8 cellular contexts compared by ENCODE assay signal in genomic region chr2:131493199-131494018, GRCh38. TPM values are rescaled to one million over a fixed set of nuclear protein-coding genes. Genes with fewer than 3 reads are reported as not detected.
DNase-seq lines count a peak whose midpoint lies in the region; ATAC-seq and TF ChIP-seq lines count a peak whose summit lies in the region.

No MANE protein-coding gene starts in this region.

- TF ChIP-seq CTCF in HCT116 (IDR thresholded peaks at IDR 0.05 in 2 of 3, conservative IDR thresholded peaks at IDR 0.05 in 1 of 3; ENCODE audit: borderline replicate concordance in 1 of 3, insufficient read depth in 1 of 3, low read depth in 2 of 3, low read length in 2 of 3), result no peak

- no peak for TF ChIP-seq POLR2A in HCT116 (IDR thresholded peaks at IDR 0.05; ENCODE audit: borderline replicate concordance, extremely low read depth, insufficient read depth, insufficient read length)

- H3K4me1 ChIP-seq in HCT116 (ENCODE audit: control insufficient read depth in 1 of 2, insufficient read depth in 2 of 2, low read length in 2 of 2) (peaks cover 2 to 26% of the 10 kb centered on the region in 2 experiments; a peak in 2 of 4 replicates), duodenal mucosa (ENCODE audit: control insufficient read depth in 1 of 2, insufficient read depth in 2 of 2, low read length in 2 of 2) (peaks cover 3 to 27% of the 10 kb centered on the region in 2 donors), muscle layer of colon (ENCODE audit: insufficient read depth, low read length) (peaks cover 14% of the 10 kb centered on the region)

- H3K36me3 ChIP-seq in HCT116 (ENCODE audit: control insufficient read depth in 1 of 2, insufficient read depth in 2 of 2, low read length in 2 of 2) (peaks cover 0 to 9% of the 10 kb centered on the region in 2 experiments; a peak in 1 of 4 replicates), duodenal mucosa (ENCODE audit: control insufficient read depth in 1 of 2, insufficient read depth in 2 of 2, low read length in 2 of 2) (peaks cover 0 to 13% of the 10 kb centered on the region in 2 donors), muscle layer of colon (ENCODE audit: insufficient read depth, low read length) (no peaks in the 10 kb centered on the region)

- POLR2A ChIA-PET in HCT116 (lab: Charles Lee), result no interaction called here

- H3K9ac ChIP-seq in HCT116 (ENCODE audit: low read length) (peak overlapping the region; percentile 96), duodenal mucosa (ENCODE audit: low read depth in 1 of 2, low read length in 2 of 2) (peak overlapping the region; percentile 89 to 94), muscle layer of colon (ENCODE audit: low read length) (peak overlapping the region; percentile 84)

- peak overlapping the region; percentile 93 for H3K4me2 ChIP-seq in HCT116 (ENCODE audit: low read length)

- DNase-seq in HCT116 (ENCODE audit: low read depth, low spot score), result no peak
- DNase-seq in NCI-H146 (lab: John Stamatoyannopoulos, UW), result peak; percentile 45
- DNase-seq in iPS-NIHi7 (ENCODE audit: extremely low spot score), result no peak
- no peak for DNase-seq in T-helper 9 cell
- no peak for DNase-seq in cerebellum (ENCODE audit: low spot score)

- H3K27me3 ChIP-seq in HCT116 (ENCODE audit: insufficient read depth, low read length) (no peaks in the 10 kb centered on the region), duodenal mucosa (ENCODE audit: control insufficient read depth in 1 of 2, insufficient read depth in 2 of 2, low read length in 2 of 2) (no peaks in the 10 kb centered on the region), muscle layer of colon (ENCODE audit: control insufficient read depth in 1 of 2, insufficient read depth in 2 of 2, low read length in 2 of 2) (no peaks in the 10 kb centered on the region)

- no peaks in the 10 kb centered on the region for H4K20me1 ChIP-seq in HCT116 (ENCODE audit: insufficient read depth)

- H3K4me3 ChIP-seq in HCT116 (replicated peaks in 1 of 2; ENCODE audit: low read depth in 1 of 2, low read length in 2 of 2) (peak overlapping the region; percentile 90 to 93), duodenal mucosa (ENCODE audit: low read depth in 1 of 2, low read length in 2 of 2) (peak overlapping the region; percentile 86 to 94), muscle layer of colon (ENCODE audit: low read depth in 1 of 2, low read length in 2 of 2) (peak overlapping the region; percentile 61 to 90)

- H3K9me3 ChIP-seq in HCT116 (ENCODE audit: control insufficient read depth in 1 of 2, insufficient read depth in 1 of 2, low read depth in 1 of 2, low read length in 2 of 2) (no peaks in the 10 kb centered on the region), duodenal mucosa (ENCODE audit: control insufficient read depth in 1 of 2, low read length in 2 of 2) (no peaks in the 10 kb centered on the region), muscle layer of colon (ENCODE audit: low read length) (no peaks in the 10 kb centered on the region)

- no peak overlapping the region for H2AFZ ChIP-seq in HCT116 (ENCODE audit: low read depth, low read length, poor library complexity, severe bottlenecking)

- BruUV-seq in HCT116 (replicated peaks; lab: Mats Ljungman, UMichigan), result TSS peak; percentile 70

- peak overlapping the region; percentile 84 for H3K27ac ChIP-seq in HCT116 (ENCODE audit: low read depth, low read length)
- peak overlapping the region; percentile 92 for H3K27ac ChIP-seq in duodenal mucosa (ENCODE audit: low read depth, low read length)
- peak overlapping the region; percentile 68 for H3K27ac ChIP-seq in muscle layer of colon (ENCODE audit: low read depth, low read length)

- CTCF ChIA-PET in HCT116 (lab: Charles Lee), result interaction anchor here (0.6 to 1.0 kb wide), 9 partner anchors 12 to 696 kb away, joined by 3 to 5 read pairs (median 3); no protein-coding TSS in a partner anchor

- peaks cover 83% of the 10 kb centered on the region for H3K79me2 ChIP-seq in HCT116 (ENCODE audit: insufficient read depth, low read length)

- H3K9me2 ChIP-seq in HCT116 (ENCODE audit: insufficient read depth), result no peaks in the 10 kb centered on the region

- ATAC-seq in GM18511 (IDR thresholded peaks at IDR 0.05; ENCODE audit: unreplicated experiment) (peak; percentile 28), HCT116 (peak; percentile 32)

- TF ChIP-seq RAD21 in HCT116 (IDR thresholded peaks at IDR 0.05; ENCODE audit: low read depth), result no peak

- intact Hi-C loops in HCT116 (cut with micrococcal nuclease), result loop anchor here (2.0 kb wide), 1 partner anchor 339 kb away; no protein-coding TSS in a partner anchor

- RAD21 ChIA-PET in HCT116 (lab: Charles Lee; ENCODE audit: low non-redundant PET in 1 of 2, low total read pairs in 2 of 2, uncharacterized antibody in 2 of 2, unreplicated experiment in 2 of 2), result no interaction called here

TF ChIP-seq in HCT116, 20 proteins besides CTCF, POLR2A, EP300 and RAD21:
- peak; percentile 27; the same call in 1 of the 2 replicates for TF ChIP-seq ZFX (IDR thresholded peaks at IDR 0.05)
- TF ChIP-seq REST (IDR thresholded peaks at IDR 0.05; ENCODE audit: low read depth), result no peak
- TF ChIP-seq ZBTB33 (IDR thresholded peaks at IDR 0.05; ENCODE audit: extremely low read depth, insufficient replicate concordance, low read length), result no peak
- TF ChIP-seq CBX3 (IDR thresholded peaks at IDR 0.05; ENCODE audit: low read depth), result no peak
- TF ChIP-seq SIN3A (IDR thresholded peaks at IDR 0.05; ENCODE audit: low read depth), result no peak

RNA-seq across cellular contexts. Expression of gene MZT2A, which starts 1.2 kb away (rescaled TPM):
- total RNA-seq in HCT116 (2021; ENCODE audit: unreplicated experiment) (203 TPM), cerebellum (28.8 TPM)
- polyA plus RNA-seq in HCT116 (2012), result 360 and 421 TPM in 2 replicates

RNA-seq across cellular contexts. Expression of gene TUBA3D, which starts 17.5 kb away (rescaled TPM):
- total RNA-seq in HCT116 (2021; ENCODE audit: unreplicated experiment) (not detected), cerebellum (not detected)
- polyA plus RNA-seq in HCT116 (2012), result 0.09 and 0.35 TPM in 2 replicates

RNA-seq across cellular contexts. Expression of gene CCDC74A, which starts 34.3 kb away (rescaled TPM):
- total RNA-seq in HCT116 (2021; ENCODE audit: unreplicated experiment), result 13.6 TPM
- polyA plus RNA-seq in HCT116 (2012), result 9.8 and 12.8 TPM in 2 replicates
- 5.6 TPM for total RNA-seq in cerebellum
